ENCODE assay signal across 24 cellular contexts in genomic region chr1:161342186-161342585, GRCh38. TPM values are rescaled to one million over a fixed set of nuclear protein-coding genes. Genes with fewer than 3 reads are reported as not detected.
"Had no signal": no experiment of that assay in that cellular context is flagged by ENCODE, and none has a peak within 500 bp of the region (broad histone marks: within the 10 kb centered on the region; RNA-seq: fewer than 3 reads in every experiment).

No MANE protein-coding gene starts in this region.

- H3K4me1 ChIP-seq: Peyer's patch, SJSA1 had no signal

- FAIRE-seq: HepG2 had no signal

- H3K9ac ChIP-seq: KMS-11 had no signal

- H3K4me2 ChIP-seq: KMS-11 had no signal

- H3K27me3 ChIP-seq: Peyer's patch, SJSA1 had no signal

- H3K9me3 ChIP-seq: Peyer's patch, SJSA1 had no signal

- H3K4me3 ChIP-seq: Peyer's patch, SJSA1, SK-N-MC had no signal

- H3K27ac ChIP-seq: KMS-11, Peyer's patch, SJSA1, SK-N-MC had no signal

- DNase-seq: IMR-90, Kasumi-1, MV-4-11, NCI-H1048, NCI-H1105, NCI-H1417 treated with DMSO at 0.1 percent for 48 hours, NCI-H146, NCI-H1930, NCI-H2081 treated with DMSO at 0.1 percent for 48 hours, NCI-H2227 treated with DMSO at 0.1 percent for 48 hours, NCI-H526 treated with DMSO at 0.1 percent for 48 hours, NCI-H774, Peyer's patch, Right ventricle myocardium superior, RPMI8226, SIG-M5 had no signal

- ATAC-seq: HepG2 had no signal

RNA-seq across cellular contexts. Expression of gene CFAP126, which starts 25.5 kb away (rescaled TPM):
- total RNA-seq: HepG2; HT1080; IMR-90; M059J; NCI-H460; Peyer's patch; Right ventricle myocardium superior; SJSA1; T-helper 1 cell treated with Interleukin-12 subunit alpha and Interleukin-12 subunit beta and Interleukin-4 antibody, amounts not matched to agents 30 ng/mL and 1 ng/mL, for 36 hours had no signal
- polyA plus RNA-seq: HepG2, IMR-90 had no signal

RNA-seq across cellular contexts. Expression of gene MPZ, which starts 32.4 kb away (rescaled TPM):
- total RNA-seq: SJSA1 had no signal
